ENCODE assay signal across 12 cellular contexts in genomic region chr18:63158676-63159291, GRCh38.
DNase-seq lines count a peak whose midpoint lies in the region; ATAC-seq, FAIRE-seq and TF ChIP-seq lines count a peak whose summit lies in the region.
"Had no signal": no experiment of that assay in that cellular context is flagged by ENCODE, and none has a peak within 500 bp of the region (broad histone marks: within the 10 kb centered on the region; RNA-seq: fewer than 3 reads in every experiment).

No MANE protein-coding gene starts in this region.

- H3K9me2 ChIP-seq in PC-9 (ENCODE audit: insufficient read depth): no peaks in the 10 kb centered on the region

- H3K36me3 ChIP-seq in gastrocnemius medialis (no peaks in the 10 kb centered on the region), body of pancreas (replicated peaks in 1 of 2; ENCODE audit: insufficient read depth in 1 of 2, low read depth in 2 of 2) (no peaks in the 10 kb centered on the region), PC-9 (ENCODE audit: low read depth) (no peaks in the 10 kb centered on the region)
- H3K36me3 ChIP-seq: sigmoid colon had no signal

- POLR2A ChIA-PET in activated CD8-positive, alpha-beta T cell treated with anti-CD3 and anti-CD28 coated beads, Interleukin-2, amount 10 ng/mL, durations not matched to agents 7 days and 5 days (lab: Charles Lee): interaction anchor here (0.7 to 13.9 kb wide), 11 partner anchors 20 to 160 kb away, joined by 3 to 152 read pairs (median 8); partner anchors contain the start of gene BCL2
- POLR2A ChIA-PET in PC-9 (lab: Charles Lee; ENCODE audit: unreplicated experiment): no interaction called here

- no peak overlapping the region for H3K4me3 ChIP-seq in gastrocnemius medialis
- no peak overlapping the region for H3K4me3 ChIP-seq in body of pancreas
- H3K4me3 ChIP-seq in PC-9: no peak overlapping the region
- H3K4me3 ChIP-seq: sigmoid colon had no signal

- H3K9me3 ChIP-seq in gastrocnemius medialis: no peaks in the 10 kb centered on the region
- no peaks in the 10 kb centered on the region for H3K9me3 ChIP-seq in body of pancreas
- no peaks in the 10 kb centered on the region for H3K9me3 ChIP-seq in PC-9 (ENCODE audit: insufficient read depth, low read depth)
- H3K9me3 ChIP-seq: sigmoid colon had no signal

- 83 to 87% methylated on average over 6 of the region's 6 CpGs for WGBS in body of pancreas, 2 donors

- CTCF ChIA-PET in activated CD8-positive, alpha-beta T cell treated with anti-CD3 and anti-CD28 coated beads, Interleukin-2, amount 10 ng/mL, durations not matched to agents 7 days and 5 days (lab: Charles Lee): interaction anchor here (0.7 to 9.0 kb wide), 6 partner anchors 11 to 160 kb away, joined by 3 to 108 read pairs (median 12); partner anchors contain the start of gene BCL2
- CTCF ChIA-PET in PC-9 (lab: Charles Lee): no interaction called here

- TF ChIP-seq CTCF in gastrocnemius medialis (IDR thresholded peaks at IDR 0.05 in 4 of 5, conservative IDR thresholded peaks at IDR 0.05 in 1 of 5) (no peak), body of pancreas (IDR thresholded peaks at IDR 0.05) (no peak), PC-9 (conservative IDR thresholded peaks at IDR 0.05) (no peak)

- H3K4me2 ChIP-seq in PC-9: no peak overlapping the region

- peak overlapping the region; percentile 78 for H3K4me3 Mint-ChIP-seq in activated CD8-positive, alpha-beta T cell treated with anti-CD3 and anti-CD28 coated beads, Interleukin-2, amount 10 ng/mL, durations not matched to agents 7 days and 5 days

- H3K27me3 ChIP-seq in gastrocnemius medialis (no peaks in the 10 kb centered on the region), body of pancreas (no peaks in the 10 kb centered on the region), PC-9 (ENCODE audit: insufficient read depth, low read depth) (no peaks in the 10 kb centered on the region)
- H3K27me3 ChIP-seq: sigmoid colon had no signal

- peaks cover 100% of the 10 kb centered on the region for H3K4me1 Mint-ChIP-seq in activated CD8-positive, alpha-beta T cell treated with anti-CD3 and anti-CD28 coated beads, Interleukin-2, amount 10 ng/mL, durations not matched to agents 7 days and 5 days (ENCODE audit: low read depth)

- H3K27me3 Mint-ChIP-seq in activated CD8-positive, alpha-beta T cell treated with anti-CD3 and anti-CD28 coated beads, Interleukin-2, amount 10 ng/mL, durations not matched to agents 7 days and 5 days (ENCODE audit: low read depth): no peaks in the 10 kb centered on the region

- intact Hi-C loops in gastrocnemius medialis (cut with DNase I; ENCODE audit: low total_unique reads) (loop anchor here (10.0 kb wide), 1 partner anchor 144 kb away; no protein-coding TSS in a partner anchor), cardiac septum (cut with DNase I) (no loop called here), body of pancreas (cut with DNase I) (no loop called here), left ventricle myocardium superior (cut with micrococcal nuclease) (loop anchor here (10.0 kb wide), 1 partner anchor 134 kb away; no protein-coding TSS in a partner anchor), PC-9 (cut with micrococcal nuclease; ENCODE audit: unreplicated experiment) (no loop called here)

- H3K27ac Mint-ChIP-seq in activated CD8-positive, alpha-beta T cell treated with anti-CD3 and anti-CD28 coated beads, Interleukin-2, amount 10 ng/mL, durations not matched to agents 7 days and 5 days: peak overlapping the region; percentile 93

- H2AFZ ChIP-seq in PC-9: no peak overlapping the region

- H3K27ac ChIP-seq in gastrocnemius medialis (peak overlapping the region in 3 of 4 donors; percentile 18 to 63 (median 60)), body of pancreas (peak overlapping the region in 1 of 4 donors; percentile 72), PC-9 (no peak overlapping the region)

- H3K9me3 Mint-ChIP-seq in activated CD8-positive, alpha-beta T cell treated with anti-CD3 and anti-CD28 coated beads, Interleukin-2, amount 10 ng/mL, durations not matched to agents 7 days and 5 days (ENCODE audit: insufficient read depth): no peaks in the 10 kb centered on the region

- in situ Hi-C loops in gastrocnemius medialis (cut with MboI; ENCODE audit: low sequenced_read_pairs in 4 of 4): loop anchor here in 1 of 4 donors (10.0 kb wide), 1 partner anchor 96 kb away; no protein-coding TSS in a partner anchor

- no peaks in the 10 kb centered on the region for H4K20me1 ChIP-seq in PC-9 (ENCODE audit: insufficient read depth)

- DNase-seq in GM12892 (ENCODE audit: insufficient read length) (no peak), gastrocnemius medialis (no peak), cardiac septum (ENCODE audit: low spot score) (no peak), body of pancreas (no peak), left ventricle myocardium superior (no peak), PC-9 (no peak)
- no peak for DNase-seq in activated CD8-positive, alpha-beta T cell treated with anti-CD3 and anti-CD28 coated beads, Interleukin-2, amount 10 ng/mL, durations not matched to agents 7 days and 5 days
- DNase-seq: NCI-H1694, sigmoid colon, trophoblast cell had no signal

- H3K79me2 ChIP-seq in PC-9 (ENCODE audit: low read depth): no peaks in the 10 kb centered on the region

- ATAC-seq in HG02938 (IDR thresholded peaks at IDR 0.05; ENCODE audit: unreplicated experiment): peak; percentile 11
- no peak for ATAC-seq in activated CD8-positive, alpha-beta T cell treated with anti-CD3 and anti-CD28 coated beads, Interleukin-2, amount 10 ng/mL, durations not matched to agents 7 days and 5 days
- no peak for ATAC-seq in gastrocnemius medialis
- no peak for ATAC-seq in body of pancreas
- ATAC-seq in left ventricle myocardium superior: no peak

- BruUV-seq in PC-9 (replicated peaks; lab: Mats Ljungman, UMichigan): no TSS peak

- FAIRE-seq in GM12892 (lab: Jason Lieb, UNC): no peak
- FAIRE-seq: islet of Langerhans had no signal

- H3K4me1 ChIP-seq in gastrocnemius medialis (peaks cover 44 to 53% of the 10 kb centered on the region in 2 donors), body of pancreas (peaks cover 32% of the 10 kb centered on the region), PC-9 (replicated peaks; ENCODE audit: insufficient read depth) (peaks cover 19% of the 10 kb centered on the region)

- H3F3A ChIP-seq in PC-9 (ENCODE audit: insufficient read depth, low read depth): no peaks in the 10 kb centered on the region

- TF ChIP-seq POLR2A in GM12892 (IDR thresholded peaks at IDR 0.05; ENCODE audit: low read depth, low read length): peak; percentile 70
- no peak for TF ChIP-seq POLR2A in gastrocnemius medialis (IDR thresholded peaks at IDR 0.05)
- TF ChIP-seq POLR2A in body of pancreas (IDR thresholded peaks at IDR 0.05): no peak

- peaks cover 79% of the 10 kb centered on the region for H3K36me3 Mint-ChIP-seq in activated CD8-positive, alpha-beta T cell treated with anti-CD3 and anti-CD28 coated beads, Interleukin-2, amount 10 ng/mL, durations not matched to agents 7 days and 5 days (ENCODE audit: low read depth)

Comparison
In these comparisons a context has a peak if more than half of its experiments do, and no peak if none do; other contexts are left out.
1. intact Hi-C loops: an anchor here in gastrocnemius medialis (10.0 kb wide) and left ventricle myocardium superior (10.0 kb wide); none called in cardiac septum, body of pancreas and PC-9.